2 cellular contexts compared by ENCODE assay signal in the genomic region with DNA sequence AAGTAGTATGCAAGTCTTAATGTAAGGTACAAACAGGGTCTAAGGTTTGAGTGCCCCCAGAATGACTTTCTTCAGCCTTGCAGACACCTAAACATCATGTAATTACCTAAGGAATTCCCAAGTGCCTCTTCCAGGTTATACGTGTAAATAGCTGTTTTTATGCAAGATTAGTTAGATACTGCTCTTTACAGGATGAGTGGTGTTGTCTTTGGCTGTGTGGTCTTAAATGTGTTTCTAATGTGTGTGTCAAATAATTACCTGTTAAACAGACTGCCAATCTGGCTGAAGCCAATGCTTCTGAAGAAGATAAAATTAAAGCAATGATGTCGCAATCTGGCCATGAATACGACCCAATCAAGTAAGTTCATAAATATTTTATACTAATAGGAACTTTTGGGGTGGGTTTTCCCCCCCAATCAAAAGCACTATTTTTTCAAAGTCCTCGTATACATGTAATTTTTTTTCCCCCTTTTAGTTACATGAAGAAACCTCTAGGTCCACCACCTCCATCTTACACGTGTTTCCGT.
A peak's percentile ranks its signal among the peaks of the same experiment; 100 is the strongest.
TF ChIP-seq lines count a peak whose summit lies in the region.

No MANE protein-coding gene starts in this region.

TF ChIP-seq in IMR-90, 13 proteins besides CTCF, POLR2A, EP300 and RAD21:
- TF ChIP-seq NFE2L2 (IDR thresholded peaks at IDR 0.05; ENCODE audit: low read depth, low read length) = no peak
- peak; percentile 87 for TF ChIP-seq CEBPB (IDR thresholded peaks at IDR 0.05; ENCODE audit: low read depth, low read length)

TF ChIP-seq in GM12878, 131 proteins besides CTCF, POLR2A, EP300 and RAD21:
- no peak for TF ChIP-seq LARP7 (IDR thresholded peaks at IDR 0.05)
- TF ChIP-seq RB1 (IDR thresholded peaks at IDR 0.05; ENCODE audit: borderline replicate concordance) = no peak
- TF ChIP-seq, protein P1, sequence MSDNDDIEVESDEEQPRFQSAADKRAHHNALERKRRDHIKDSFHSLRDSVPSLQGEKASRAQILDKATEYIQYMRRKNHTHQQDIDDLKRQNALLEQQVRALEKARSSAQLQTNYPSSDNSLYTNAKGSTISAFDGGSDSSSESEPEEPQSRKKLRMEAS (IDR thresholded peaks at IDR 0.05; ENCODE audit: low read depth, low read length) = no peak
- no peak for TF ChIP-seq PAX5 (IDR thresholded peaks at IDR 0.05; ENCODE audit: borderline replicate concordance, low read depth, low read length)
- peak; percentile 43; the same call in 1 of the 2 replicates for TF ChIP-seq POLR2AphosphoS5 (IDR thresholded peaks at IDR 0.05; ENCODE audit: low read length)
- no peak for TF ChIP-seq MEF2A (IDR thresholded peaks at IDR 0.05; ENCODE audit: insufficient read depth, low read depth, low read length)
